9 cellular contexts compared by ENCODE assay signal in the genomic region with DNA sequence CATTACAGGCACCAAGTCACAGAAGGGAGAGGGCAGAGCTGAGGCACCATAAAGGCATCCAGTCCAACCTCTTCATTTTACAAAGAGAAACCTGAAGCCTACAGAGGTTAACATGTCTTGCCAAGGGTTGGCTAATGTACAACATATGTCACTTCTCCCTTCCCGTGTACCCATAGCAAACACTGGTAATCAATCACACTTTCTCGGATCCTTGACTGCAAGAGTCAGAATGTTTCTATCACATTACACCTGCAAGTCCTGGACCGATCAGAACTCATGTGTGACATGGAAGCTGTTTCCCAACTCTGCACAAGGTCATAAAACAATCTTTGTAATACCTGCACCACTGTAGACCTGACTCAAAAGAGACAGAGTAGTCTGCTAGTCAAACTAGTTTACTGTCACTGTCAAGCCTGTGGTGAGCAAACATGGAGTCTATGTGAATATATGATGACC. TPM values are rescaled to one million over a fixed set of nuclear protein-coding genes. Genes with fewer than 3 reads are reported as not detected.
DNase-seq lines count a peak whose midpoint lies in the region; ATAC-seq, FAIRE-seq and TF ChIP-seq lines count a peak whose summit lies in the region.
"Had no signal": no experiment of that assay in that cellular context is flagged by ENCODE, and none has a peak within 500 bp of the region (broad histone marks: within the 10 kb centered on the region; RNA-seq: fewer than 3 reads in every experiment).

No MANE protein-coding gene starts in this region.

- peak; percentile 29 for ATAC-seq in GM19438 (IDR thresholded peaks at IDR 0.05; ENCODE audit: low read depth, unreplicated experiment)
- peak; percentile 29 for ATAC-seq in HG03460 (IDR thresholded peaks at IDR 0.05; ENCODE audit: unreplicated experiment)

- no peaks in the 10 kb centered on the region for H3K9me3 ChIP-seq in effector memory CD4-positive, alpha-beta T cell (ENCODE audit: control insufficient read depth, low read length)

- H3K27ac ChIP-seq in effector memory CD4-positive, alpha-beta T cell (ENCODE audit: insufficient read depth, low read length, poor library complexity, severe bottlenecking) = peak overlapping the region; percentile 91
- H3K27ac ChIP-seq in substantia nigra (ENCODE audit: low read depth, low read length, poor library complexity, severe bottlenecking) = no peak overlapping the region

- peaks cover 69% of the 10 kb centered on the region for H3K4me1 ChIP-seq in effector memory CD4-positive, alpha-beta T cell (ENCODE audit: control insufficient read depth, insufficient read depth, low read length, poor library complexity, severe bottlenecking)

- H3K36me3 ChIP-seq in effector memory CD4-positive, alpha-beta T cell (ENCODE audit: control insufficient read depth, insufficient read depth, low read length) = no peaks in the 10 kb centered on the region

- TF ChIP-seq POLR2A in GM12891 (IDR thresholded peaks at IDR 0.05; ENCODE audit: low read depth, low read length) = no peak

- peak; percentile 97 for FAIRE-seq in GM12891 (lab: Jason Lieb, UNC)
- FAIRE-seq: endothelial cell of umbilical vein had no signal

- DNase-seq in GM12891 (ENCODE audit: insufficient read length, low spot score) = no peak
- no peak for DNase-seq in effector memory CD4-positive, alpha-beta T cell
- no peak for DNase-seq in globus pallidus (ENCODE audit: low spot score)
- no peak for DNase-seq in DMS114 treated with DMSO at 0.1 percent for 48 hours (lab: John Stamatoyannopoulos, UW; ENCODE audit: unreplicated experiment)
- no peak for DNase-seq in substantia nigra (lab: John Stamatoyannopoulos, UW)
- DNase-seq in activated CD8-positive, alpha-beta memory T cell treated with anti-CD3 and anti-CD28 coated beads for 24 hours = no peak

- peak overlapping the region; percentile 3 for H3K4me3 ChIP-seq in effector memory CD4-positive, alpha-beta T cell (ENCODE audit: insufficient read depth, low read depth, low read length, poor library complexity, severe bottlenecking)

- no peaks in the 10 kb centered on the region for H3K27me3 ChIP-seq in effector memory CD4-positive, alpha-beta T cell (replicated peaks; ENCODE audit: control insufficient read depth, insufficient read depth, low read length, poor library complexity, severe bottlenecking)

TF ChIP-seq in GM12891, 5 proteins besides CTCF, POLR2A, EP300 and RAD21:
- TF ChIP-seq POU2F2 (IDR thresholded peaks at IDR 0.05; ENCODE audit: low read depth, low read length) (no peak), TAF1 (IDR thresholded peaks at IDR 0.05; ENCODE audit: low read depth, low read length) (no peak), PAX5 (IDR thresholded peaks at IDR 0.05; ENCODE audit: insufficient read depth, low read length, severe bottlenecking) (no peak), SPI1 (IDR thresholded peaks at IDR 0.05; ENCODE audit: low read depth, low read length) (no peak), POLR2AphosphoS5 (IDR thresholded peaks at IDR 0.05; ENCODE audit: low read depth, low read length) (no peak)

RNA-seq across cellular contexts. Expression of a gene that starts 6.0 kb away (rescaled TPM):
- polyA plus RNA-seq in GM12891 (2012; ENCODE audit: low read depth, missing spikeins) = 13.8 TPM
